Comparison of ENCODE assay signal across 1 cellular context in genomic region chr1:150613061-150613920, GRCh38.
TF ChIP-seq lines count a peak whose summit lies in the region.

No MANE protein-coding gene starts in this region.

TF ChIP-seq in GM23338, 12 proteins besides CTCF, POLR2A, EP300 and RAD21 (continued from another document):
- TF ChIP-seq ZNF462 (CRISPR knock-in tag; IDR thresholded peaks at IDR 0.05), result no peak
- no peak for TF ChIP-seq REST (IDR thresholded peaks at IDR 0.05; ENCODE audit: unreplicated experiment)
- TF ChIP-seq ETS1 (IDR thresholded peaks at IDR 0.05), result no peak
- TF ChIP-seq EZH2 (IDR thresholded peaks at IDR 0.05; ENCODE audit: low read depth, unreplicated experiment), result no peak
- TF ChIP-seq ZNF114 (CRISPR knock-in tag; IDR thresholded peaks at IDR 0.05), result no peak
- no peak for TF ChIP-seq NANOG (IDR thresholded peaks at IDR 0.05; ENCODE audit: borderline replicate concordance)
- TF ChIP-seq ZNF331 (CRISPR knock-in tag; IDR thresholded peaks at IDR 0.05; ENCODE audit: low read depth), result no peak
- TF ChIP-seq JUNB (IDR thresholded peaks at IDR 0.05; ENCODE audit: unreplicated experiment), result no peak
- TF ChIP-seq STAT1 (IDR thresholded peaks at IDR 0.05; ENCODE audit: unreplicated experiment), result no peak
